8 cellular contexts compared by ENCODE assay signal in the genomic region with DNA sequence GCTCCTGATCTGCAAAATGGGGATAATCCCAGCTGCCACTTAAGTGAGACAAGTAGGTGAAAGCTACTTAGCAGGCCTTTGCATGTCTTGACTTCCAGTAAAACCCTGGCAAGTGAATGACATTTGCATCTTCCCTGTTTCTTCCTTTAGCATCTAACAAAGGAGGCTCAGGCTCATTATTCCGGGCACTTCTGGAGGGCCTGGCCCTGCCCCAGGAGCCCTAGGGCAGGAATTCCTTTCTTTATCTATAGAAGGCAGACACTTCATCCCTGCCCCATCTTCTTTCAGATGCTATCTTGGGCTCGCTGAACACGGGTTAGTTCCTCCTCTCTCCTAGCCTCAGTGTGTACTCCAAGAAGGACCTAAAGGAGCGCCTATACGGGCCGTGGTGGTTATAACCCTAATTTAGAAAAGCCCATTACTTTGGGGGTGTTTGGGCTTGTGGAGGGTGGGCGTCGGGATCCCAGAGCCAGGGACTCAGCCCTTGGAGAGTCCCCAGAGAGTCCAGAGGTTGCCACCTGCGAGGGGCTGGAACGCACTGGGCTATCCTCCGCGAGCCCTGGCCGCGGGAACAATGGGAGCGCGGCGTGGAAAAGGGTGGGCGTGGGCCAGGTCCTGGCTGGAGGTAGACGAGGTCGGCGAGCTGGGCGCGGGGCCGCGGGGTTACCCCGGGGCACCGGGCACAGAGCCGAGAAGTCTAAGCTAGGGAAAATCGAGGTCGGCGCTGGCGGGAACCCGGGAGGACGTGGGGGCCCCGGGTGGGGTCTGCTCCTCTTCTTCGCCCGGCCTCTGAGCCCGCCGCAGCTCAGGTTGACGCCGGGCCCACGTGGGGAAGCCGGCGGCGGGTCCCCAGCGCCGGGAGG.
DNase-seq lines count a peak whose midpoint lies in the region; ATAC-seq and TF ChIP-seq lines count a peak whose summit lies in the region.

No MANE protein-coding gene starts in this region.

- intact Hi-C loops in spleen (cut with DNase I; ENCODE audit: low total_unique reads): no loop called here

- H3K27ac ChIP-seq in iPS-18a (ENCODE audit: low read length) (no peak overlapping the region), spleen (no peak overlapping the region)

- WGBS in spleen, 5 donors: 11 to 30% (median 17%) methylated on average over 28 to 47 of the region's 47 CpGs

- ATAC-seq in activated T-helper 17 cell treated with anti-CD3 and anti-CD28 coated beads, Interleukin-2, amount 50 U/mL, for 72 hours (replicated peaks): no peak
- ATAC-seq in HG03342 (IDR thresholded peaks at IDR 0.05; ENCODE audit: unreplicated experiment): no peak

- DNase-seq in NCI-H748 (lab: John Stamatoyannopoulos, UW; ENCODE audit: unreplicated experiment): peak; percentile 44
- DNase-seq in NCI-H748 treated with DMSO at 0.1 percent for 48 hours (lab: John Stamatoyannopoulos, UW): no peak
- DNase-seq in spleen: no peak
- no peak for DNase-seq in NCI-H1105 (lab: John Stamatoyannopoulos, UW)
- no peak for DNase-seq in NCI-H510A treated with DMSO at 0.1 percent for 48 hours (lab: John Stamatoyannopoulos, UW)

- no peak for TF ChIP-seq CTCF in spleen (IDR thresholded peaks at IDR 0.05 in 8 of 11, conservative IDR thresholded peaks at IDR 0.05 in 3 of 11)

- H3K4me3 ChIP-seq in iPS-18a (ENCODE audit: low read length) (peak overlapping the region; percentile 52), spleen (peak overlapping the region; percentile 43 to 85 (median 62))

- no peaks in the 10 kb centered on the region for H3K9me3 ChIP-seq in iPS-18a (ENCODE audit: control insufficient read depth, low read depth, low read length)
- H3K9me3 ChIP-seq in spleen: no peaks in the 10 kb centered on the region

- H3K4me1 ChIP-seq in iPS-18a (ENCODE audit: control insufficient read depth, low read depth, low read length) (peaks cover 16% of the 10 kb centered on the region), spleen (peaks cover 4 to 37% (median 24%) of the 10 kb centered on the region in 6 donors)

- peak overlapping the region; percentile 52 for H3K4me3 Mint-ChIP-seq in activated T-helper 17 cell treated with anti-CD3 and anti-CD28 coated beads, Interleukin-2, amount 50 U/mL, for 72 hours

- H3K9me3 Mint-ChIP-seq in activated T-helper 17 cell treated with anti-CD3 and anti-CD28 coated beads, Interleukin-2, amount 50 U/mL, for 72 hours: no peaks in the 10 kb centered on the region

- no peaks in the 10 kb centered on the region for H3K36me3 Mint-ChIP-seq in activated T-helper 17 cell treated with anti-CD3 and anti-CD28 coated beads, Interleukin-2, amount 50 U/mL, for 72 hours (ENCODE audit: low read depth)

- no peak for TF ChIP-seq POLR2A in spleen (IDR thresholded peaks at IDR 0.05)

- H3K27ac Mint-ChIP-seq in activated T-helper 17 cell treated with anti-CD3 and anti-CD28 coated beads, Interleukin-2, amount 50 U/mL, for 72 hours: no peak overlapping the region

- H3K4me1 Mint-ChIP-seq in activated T-helper 17 cell treated with anti-CD3 and anti-CD28 coated beads, Interleukin-2, amount 50 U/mL, for 72 hours: peaks cover 11% of the 10 kb centered on the region

- H3K27me3 Mint-ChIP-seq in activated T-helper 17 cell treated with anti-CD3 and anti-CD28 coated beads, Interleukin-2, amount 50 U/mL, for 72 hours: peaks cover 38% of the 10 kb centered on the region

- H3K27me3 ChIP-seq in iPS-18a (ENCODE audit: control insufficient read depth, insufficient read depth, low read length) (peaks cover 55% of the 10 kb centered on the region), spleen (replicated peaks in 1 of 7) (peaks cover 0 to 69% (median 29%) of the 10 kb centered on the region in 7 donors)

- H3K9ac ChIP-seq in iPS-18a (ENCODE audit: low read length): no peak overlapping the region

- H3K36me3 ChIP-seq in iPS-18a (ENCODE audit: control insufficient read depth, low read depth, low read length): no peaks in the 10 kb centered on the region
- no peaks in the 10 kb centered on the region for H3K36me3 ChIP-seq in spleen
